8 cellular contexts compared by ENCODE assay signal in the genomic region with DNA sequence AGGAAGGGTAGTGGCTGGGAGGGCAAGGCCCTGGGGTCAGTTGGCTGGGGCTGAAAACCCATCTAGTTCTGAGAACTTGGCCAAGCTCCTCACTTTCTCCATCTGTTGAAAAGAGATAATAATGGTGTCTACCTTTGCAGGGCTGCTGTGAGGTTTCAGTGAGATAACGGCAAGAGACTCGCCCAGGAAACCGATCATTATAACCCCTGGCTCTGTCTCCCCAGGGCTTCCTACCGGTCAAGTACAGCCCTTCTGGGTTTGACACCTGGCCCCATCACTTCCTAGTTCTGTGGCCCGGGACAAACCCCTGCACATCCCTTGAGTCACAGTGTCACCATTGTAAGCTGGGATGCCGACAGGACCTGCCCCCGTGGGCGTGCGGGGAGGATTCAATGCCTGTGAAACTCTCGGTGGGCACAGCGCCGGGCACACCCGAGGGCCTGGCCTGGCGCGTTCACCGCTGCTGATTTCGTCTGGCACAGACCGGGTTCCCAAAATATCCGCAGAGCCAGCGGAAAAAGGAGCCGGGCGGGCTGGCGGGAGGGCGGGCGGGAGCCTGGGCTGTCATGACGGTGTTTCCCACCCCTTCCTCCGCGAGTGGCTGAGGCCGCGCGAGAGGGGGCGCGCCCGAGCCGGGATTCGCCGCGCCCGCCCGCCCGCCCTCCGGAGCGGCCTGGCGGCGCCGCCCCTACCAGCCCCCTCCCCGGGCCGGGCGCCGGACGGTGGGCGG. TPM values are rescaled to one million over a fixed set of nuclear protein-coding genes. Genes with fewer than 3 reads are reported as not detected.
DNase-seq lines count a peak whose midpoint lies in the region; ATAC-seq and TF ChIP-seq lines count a peak whose summit lies in the region.

No MANE protein-coding gene starts in this region.

- H3K9me3 ChIP-seq in OCI-LY7 (ENCODE audit: low read length), result no peaks in the 10 kb centered on the region
- H3K9me3 ChIP-seq in esophagus muscularis mucosa, result no peaks in the 10 kb centered on the region

- H3K27me3 ChIP-seq in esophagus muscularis mucosa, result no peaks in the 10 kb centered on the region

- H3K9me3 Mint-ChIP-seq in activated T-cell treated with anti-CD3 and anti-CD28 coated beads, Interleukin-2, amount 50 U/mL, for 72 hours, result no peaks in the 10 kb centered on the region
- no peaks in the 10 kb centered on the region for H3K9me3 Mint-ChIP-seq in stimulated activated effector memory CD8-positive, alpha-beta T cell treated with anti-CD3 and anti-CD28 coated beads, Interleukin-12 subunit alpha, Interleukin-12 subunit beta, amount 100 ng/mL, for 72 hours

- H3K36me3 ChIP-seq in OCI-LY7 (ENCODE audit: insufficient read depth, low read length) (peaks cover 39% of the 10 kb centered on the region), esophagus muscularis mucosa (peaks cover 20 to 29% (median 26%) of the 10 kb centered on the region in 4 donors)

- H3K4me3 Mint-ChIP-seq in activated T-cell treated with anti-CD3 and anti-CD28 coated beads, Interleukin-2, amount 50 U/mL, for 72 hours, result peak overlapping the region; percentile 84 to 93
- H3K4me3 Mint-ChIP-seq in stimulated activated effector memory CD8-positive, alpha-beta T cell treated with anti-CD3 and anti-CD28 coated beads, Interleukin-12 subunit alpha, Interleukin-12 subunit beta, amount 100 ng/mL, for 72 hours, result peak overlapping the region; percentile 75

- no peaks in the 10 kb centered on the region for H3K27me3 Mint-ChIP-seq in activated T-cell treated with anti-CD3 and anti-CD28 coated beads, Interleukin-2, amount 50 U/mL, for 72 hours (ENCODE audit: low read depth)

- TF ChIP-seq POLR2A in esophagus muscularis mucosa (IDR thresholded peaks at IDR 0.05; ENCODE audit: low read depth), result no peak

- H3K4me1 ChIP-seq in OCI-LY7 (ENCODE audit: insufficient read depth, low read length, poor library complexity, severe bottlenecking) (peaks cover 45% of the 10 kb centered on the region), esophagus muscularis mucosa (peaks cover 46 to 68% (median 65%) of the 10 kb centered on the region in 4 donors)

- H3K9me2 ChIP-seq in OCI-LY7 (ENCODE audit: insufficient read depth, low read length), result no peaks in the 10 kb centered on the region

- H3K36me3 Mint-ChIP-seq in activated T-cell treated with anti-CD3 and anti-CD28 coated beads, Interleukin-2, amount 50 U/mL, for 72 hours (ENCODE audit: insufficient read depth in 2 of 2), result peaks cover 6 to 19% of the 10 kb centered on the region in 2 donors
- H3K36me3 Mint-ChIP-seq in stimulated activated effector memory CD8-positive, alpha-beta T cell treated with anti-CD3 and anti-CD28 coated beads, Interleukin-12 subunit alpha, Interleukin-12 subunit beta, amount 100 ng/mL, for 72 hours, result peaks cover 50% of the 10 kb centered on the region

- H2AFZ ChIP-seq in OCI-LY7 (ENCODE audit: low read length), result peak overlapping the region; percentile 29; the same call in 1 of the 2 replicates

- peaks cover 54% of the 10 kb centered on the region for H3K79me2 ChIP-seq in OCI-LY7 (ENCODE audit: insufficient read depth, low read depth, low read length)

- intact Hi-C loops in OCI-LY7 (cut with micrococcal nuclease; ENCODE audit: unreplicated experiment), result loop anchor here (2.0 to 5.0 kb wide), 3 partner anchors 38 to 194 kb away; partner anchors contain the start of genes SNRNP35 and TMED2
- intact Hi-C loops in esophagus muscularis mucosa (cut with DNase I), result no loop called here

- 0% methylated on average over 23 of the region's 52 CpGs for WGBS in esophagus muscularis mucosa

- ATAC-seq in GM19025 (IDR thresholded peaks at IDR 0.05; ENCODE audit: low read depth, unreplicated experiment) (peak; percentile 33), HG03520 (IDR thresholded peaks at IDR 0.05; ENCODE audit: unreplicated experiment) (peak; percentile 29)
- peak; percentile 62 to 65 for ATAC-seq in activated T-cell treated with anti-CD3 and anti-CD28 coated beads, Interleukin-2, amount 50 U/mL, for 72 hours (replicated peaks in 1 of 2)
- peak; percentile 65 for ATAC-seq in stimulated activated effector memory CD8-positive, alpha-beta T cell treated with anti-CD3 and anti-CD28 coated beads, Interleukin-12 subunit alpha, Interleukin-12 subunit beta, amount 100 ng/mL, for 72 hours

- peak overlapping the region; percentile 79 for H3K27ac Mint-ChIP-seq in activated T-cell treated with anti-CD3 and anti-CD28 coated beads, Interleukin-2, amount 50 U/mL, for 72 hours
- H3K27ac Mint-ChIP-seq in stimulated activated effector memory CD8-positive, alpha-beta T cell treated with anti-CD3 and anti-CD28 coated beads, Interleukin-12 subunit alpha, Interleukin-12 subunit beta, amount 100 ng/mL, for 72 hours, result peak overlapping the region; percentile 72

- peak overlapping the region; percentile 75 for H3K4me2 ChIP-seq in OCI-LY7 (ENCODE audit: low read length)

- H3K27ac ChIP-seq in OCI-LY7 (ENCODE audit: low read depth, low read length, poor library complexity, severe bottlenecking), result peak overlapping the region; percentile 71
- H3K27ac ChIP-seq in esophagus muscularis mucosa (replicated peaks in 1 of 4), result peak overlapping the region; percentile 89 to 97 (median 94)

- peaks cover 42% of the 10 kb centered on the region for H3K4me1 Mint-ChIP-seq in activated T-cell treated with anti-CD3 and anti-CD28 coated beads, Interleukin-2, amount 50 U/mL, for 72 hours (ENCODE audit: low read depth)
- peaks cover 58% of the 10 kb centered on the region for H3K4me1 Mint-ChIP-seq in stimulated activated effector memory CD8-positive, alpha-beta T cell treated with anti-CD3 and anti-CD28 coated beads, Interleukin-12 subunit alpha, Interleukin-12 subunit beta, amount 100 ng/mL, for 72 hours

- H4K20me1 ChIP-seq in OCI-LY7 (ENCODE audit: insufficient read depth, low read length), result no peaks in the 10 kb centered on the region

- TF ChIP-seq EP300 in esophagus muscularis mucosa (IDR thresholded peaks at IDR 0.05), result no peak

- no TSS peak for BruUV-seq in OCI-LY7 (replicated peaks; lab: Mats Ljungman, UMichigan)

- peak overlapping the region; percentile 71 for H3K4me3 ChIP-seq in AG10803 (ENCODE audit: low read length)
- H3K4me3 ChIP-seq in OCI-LY7 (ENCODE audit: low read depth, low read length, poor library complexity, severe bottlenecking), result peak overlapping the region; percentile 80
- peak overlapping the region; percentile 77 to 88 (median 77) for H3K4me3 ChIP-seq in esophagus muscularis mucosa

- DNase-seq in AG10803 (ENCODE audit: low read depth) (peak; percentile 59), OCI-LY7 (ENCODE audit: low spot score) (peak; percentile 83), esophagus muscularis mucosa (ENCODE audit: extremely low spot score) (peak; percentile 94), myocyte (ENCODE audit: low read depth) (peak; percentile 80)
- peak; percentile 79 for DNase-seq in activated T-cell treated with anti-CD3 and anti-CD28 coated beads, Interleukin-2, amount 50 U/mL, for 72 hours
- peak; percentile 58 to 86 for DNase-seq in stimulated activated effector memory CD8-positive, alpha-beta T cell treated with anti-CD3 and anti-CD28 coated beads, Interleukin-12 subunit alpha, Interleukin-12 subunit beta, amount 100 ng/mL, for 72 hours (ENCODE audit: low spot score in 2 of 2)

- CTCF ChIA-PET in OCI-LY7 (lab: Charles Lee; ENCODE audit: unreplicated experiment), result no interaction called here

- TF ChIP-seq CTCF in AG10803 (conservative IDR thresholded peaks at IDR 0.05; ENCODE audit: low read length) (no peak), OCI-LY7 (conservative IDR thresholded peaks at IDR 0.05; ENCODE audit: low read length) (no peak), esophagus muscularis mucosa (IDR thresholded peaks at IDR 0.05) (peak in 2 of 3 experiments; percentile 6 to 9)

- POLR2A ChIA-PET in OCI-LY7 (lab: Charles Lee), result interaction anchor here (0.5 to 1.5 kb wide), 2 partner anchors 23 to 106 kb away, joined by 3 to 6 read pairs; partner anchors contain the start of gene SBNO1

RNA-seq across cellular contexts. Expression of gene KMT5A, which starts 4.5 kb away (rescaled TPM):
- 87.8 and 101 TPM in 2 replicates for total RNA-seq in OCI-LY7 (2014; rRNA removed; shearing (Covaris generic))
- total RNA-seq in OCI-LY7 (2022) (149 and 153 TPM in 2 replicates), esophagus muscularis mucosa (100 to 1,000 TPM in 1 of 4 donors, 10 to 100 TPM in 3; 49.4 to 106 (median 70.2) TPM), myocyte (37.9 and 72.1 TPM in 2 replicates)
- total RNA-seq in activated T-cell treated with anti-CD3 and anti-CD28 coated beads, Interleukin-2, amount 50 U/mL, for 72 hours, result 10 to 100 TPM; 67.4 to 83.7 TPM
- 48.1 TPM for polyA plus RNA-seq in myocyte (2012)

RNA-seq across cellular contexts. Expression of gene SBNO1, which starts 23.7 kb away (rescaled TPM):
- 23.7 and 31.2 TPM in 2 replicates for total RNA-seq in OCI-LY7 (2014; rRNA removed; shearing (Covaris generic))
- 57.3 and 57.9 TPM in 2 replicates for total RNA-seq in OCI-LY7 (2022)
- 10 to 100 TPM; 38.5 to 41.6 TPM for total RNA-seq in activated T-cell treated with anti-CD3 and anti-CD28 coated beads, Interleukin-2, amount 50 U/mL, for 72 hours
- total RNA-seq in esophagus muscularis mucosa, result 10 to 100 TPM; 26.7 to 31.8 (median 29.9) TPM
- total RNA-seq in myocyte, result 30.7 and 34.0 TPM in 2 replicates
- 11.5 TPM for polyA plus RNA-seq in myocyte (2012)

RNA-seq across cellular contexts. Expression of gene RILPL2, which starts 48.1 kb away (rescaled TPM):
- 3.4 and 4.0 TPM in 2 replicates for total RNA-seq in OCI-LY7 (2014; rRNA removed; shearing (Covaris generic))
- total RNA-seq in OCI-LY7 (2022), result 5.5 and 6.8 TPM in 2 replicates
- 10 to 100 TPM; 13.6 to 13.9 TPM for total RNA-seq in activated T-cell treated with anti-CD3 and anti-CD28 coated beads, Interleukin-2, amount 50 U/mL, for 72 hours
- total RNA-seq in esophagus muscularis mucosa, result 1 to 10 TPM; 5.4 to 7.6 (median 5.8) TPM
- 1.7 and 1.8 TPM in 2 replicates for total RNA-seq in myocyte
- 2.7 TPM for polyA plus RNA-seq in myocyte (2012)

Comparison
In these comparisons a context has a peak if more than half of its experiments do, and no peak if none do; other contexts are left out.
1. Peak in every context shown above with its lines: DNase-seq, ATAC-seq, H3K4me3 ChIP-seq and H3K27ac ChIP-seq.
2. CTCF ChIP-seq: peak in esophagus muscularis mucosa (2 of 3); none in AG10803 (single experiment) and OCI-LY7 (single experiment).